In genomic region chr2:170369894-170370293, GRCh38 we compare ENCODE assay signal across 8 cellular contexts.
DNase-seq lines count a peak whose midpoint lies in the region; ATAC-seq and TF ChIP-seq lines count a peak whose summit lies in the region.

No MANE protein-coding gene starts in this region.

- DNase-seq in DMS 273 treated with DMSO at 0.1 percent for 48 hours (lab: John Stamatoyannopoulos, UW) = peak; percentile 10
- DNase-seq in M059J (ENCODE audit: low read depth) = peak; percentile 22
- peak; percentile 24 for DNase-seq in amniotic epithelial cell (ENCODE audit: low read depth)
- DNase-seq in right lobe of liver = no peak
- no peak for DNase-seq in left colon
- no peak for DNase-seq in Calu3

- H3K36me3 Mint-ChIP-seq in Calu3 (ENCODE audit: insufficient read depth, unreplicated experiment) = no peaks in the 10 kb centered on the region

- H3K27me3 ChIP-seq in right lobe of liver = peaks cover 0 to 22% of the 10 kb centered on the region in 2 donors

- H3K4me1 Mint-ChIP-seq in Calu3 (ENCODE audit: low read depth, unreplicated experiment) = peaks cover 18% of the 10 kb centered on the region

- ATAC-seq in right lobe of liver (peak in 1 of 4 donors; percentile 30), HG02852 (IDR thresholded peaks at IDR 0.05; ENCODE audit: unreplicated experiment) (no peak), HG02642 (IDR thresholded peaks at IDR 0.05; ENCODE audit: poor library complexity, unreplicated experiment) (no peak), left colon (no peak)

- no peaks in the 10 kb centered on the region for H3K9me3 Mint-ChIP-seq in Calu3 (ENCODE audit: low read depth, unreplicated experiment)

- no peaks in the 10 kb centered on the region for H3K36me3 ChIP-seq in right lobe of liver

- no peak overlapping the region for H3K27ac Mint-ChIP-seq in Calu3 (ENCODE audit: unreplicated experiment)

- TF ChIP-seq CTCF in right lobe of liver (IDR thresholded peaks at IDR 0.05) (peak in 3 of 4 donors; percentile 26 to 37 (median 31)), Calu3 (IDR thresholded peaks at IDR 0.05; ENCODE audit: unreplicated experiment) (no peak)

- TF ChIP-seq POLR2A in right lobe of liver (IDR thresholded peaks at IDR 0.05) = no peak

- peaks cover 35% of the 10 kb centered on the region for H3K27me3 Mint-ChIP-seq in Calu3 (ENCODE audit: unreplicated experiment)

- CTCF ChIA-PET in Calu3 (lab: Charles Lee) = interaction anchor here (0.6 to 1.1 kb wide), 5 partner anchors 42 to 447 kb away, joined by 3 to 8 read pairs (median 5); partner anchors contain the start of gene GAD1

- H3K4me1 ChIP-seq in right lobe of liver = no peaks in the 10 kb centered on the region

- intact Hi-C loops in right lobe of liver (cut with DNase I) (loop anchor here in 1 of 2 donors (10.0 kb wide), 1 partner anchor 445 kb away; the partner anchor contains the start of gene GAD1), left colon (cut with DNase I, micrococcal nuclease) (loop anchor here in 1 of 2 donors (10.0 kb wide), 1 partner anchor 445 kb away; the partner anchor contains the start of gene GAD1), Calu3 (cut with micrococcal nuclease; ENCODE audit: unreplicated experiment) (loop anchor here (2.0 to 10.0 kb wide), 2 partner anchors 435 to 443 kb away; no protein-coding TSS in a partner anchor)

- H3K9me3 ChIP-seq in right lobe of liver = no peaks in the 10 kb centered on the region

- BruUV-seq in Calu3 (replicated peaks; lab: Mats Ljungman, UMichigan) = no TSS peak

- WGBS in right lobe of liver (ENCODE audit: insufficient coverage, low coverage, low lambda C conversion rate, missing lambda C conversion rate) = 0% methylated on average over 1 of the region's 1 CpG

- no peak overlapping the region for H3K4me3 Mint-ChIP-seq in Calu3 (ENCODE audit: low read depth, unreplicated experiment)

- no peak overlapping the region for H3K27ac ChIP-seq in right lobe of liver

- no peak overlapping the region for H3K4me3 ChIP-seq in right lobe of liver

Comparison
In these comparisons a context has a peak if more than half of its experiments do, and no peak if none do; other contexts are left out.
1. DNase-seq: peak in DMS 273 treated with DMSO at 0.1 percent for 48 hours (single experiment), M059J (single experiment) and amniotic epithelial cell (single experiment); none in right lobe of liver (0 of 3), left colon (0 of 2) and Calu3 (single experiment).